Comparison of ENCODE assay signal across 14 cellular contexts in the genomic region with DNA sequence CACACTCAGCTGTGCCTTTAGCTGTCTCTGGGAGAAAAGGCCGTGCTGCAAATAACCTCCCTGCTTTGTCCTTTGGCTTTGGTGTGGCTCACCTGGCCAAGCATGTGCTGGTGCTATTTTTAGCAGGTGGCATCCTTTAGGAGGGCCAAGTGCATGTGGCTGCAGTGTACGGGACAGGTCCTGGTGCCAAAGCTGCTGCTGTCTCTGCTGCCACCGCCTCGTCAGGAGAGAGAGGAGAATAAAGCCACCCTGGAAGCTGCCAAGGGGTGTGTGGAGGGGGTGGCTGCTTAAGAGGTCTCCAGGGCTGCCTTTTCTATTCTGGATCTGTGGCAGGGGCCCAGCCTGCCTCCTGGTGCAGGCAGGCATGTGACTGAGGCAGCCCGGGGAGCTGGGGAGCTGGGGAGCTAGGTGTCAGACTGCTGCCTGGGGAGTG. TPM values are rescaled to one million over a fixed set of nuclear protein-coding genes. Genes with fewer than 3 reads are reported as not detected.
A peak's percentile ranks its signal among the peaks of the same experiment; 100 is the strongest.
DNase-seq lines count a peak whose midpoint lies in the region; ATAC-seq and TF ChIP-seq lines count a peak whose summit lies in the region.
"Had no signal": no experiment of that assay in that cellular context is flagged by ENCODE, and none has a peak within 500 bp of the region (broad histone marks: within the 10 kb centered on the region; RNA-seq: fewer than 3 reads in every experiment).

No MANE protein-coding gene starts in this region.

- H2BK12ac ChIP-seq in neuronal stem cell (ENCODE audit: low read length), result no peak overlapping the region

- TF ChIP-seq CTCF in heart left ventricle (IDR thresholded peaks at IDR 0.05) (no peak), uterus (IDR thresholded peaks at IDR 0.05) (no peak)

- no peaks in the 10 kb centered on the region for H3K9me3 ChIP-seq in heart left ventricle
- peaks cover 0 to 2% of the 10 kb centered on the region in 2 donors for H3K9me3 ChIP-seq in neuronal stem cell (replicated peaks in 1 of 2; ENCODE audit: control insufficient read depth in 2 of 2, insufficient read depth in 1 of 2, low read depth in 1 of 2, low read length in 2 of 2)
- no peaks in the 10 kb centered on the region for H3K9me3 ChIP-seq in uterus

- peaks cover 2% of the 10 kb centered on the region for H3K79me1 ChIP-seq in neuronal stem cell (ENCODE audit: low read depth, low read length)

- peak; percentile 92 to 95 (median 93) for ATAC-seq in heart left ventricle
- ATAC-seq: natural killer cell had no signal

- H2AK5ac ChIP-seq in neuronal stem cell (ENCODE audit: low read depth, low read length), result no peak overlapping the region

- H4K8ac ChIP-seq in neuronal stem cell (ENCODE audit: low read depth, low read length), result no peak overlapping the region

- WGBS in heart left ventricle, 4 donors, result 42 to 58% (median 50%) methylated on average over 5 of the region's 5 CpGs
- WGBS in neuronal stem cell (ENCODE audit: extremely low coverage in 2 of 2, insufficient read length in 2 of 2, insufficient replicate concordance in 1 of 2), 2 donors, result no CpG with 5 or more reads among the region's 5 CpGs

- no peaks in the 10 kb centered on the region for H3K27me3 ChIP-seq in heart left ventricle
- H3K27me3 ChIP-seq in neuronal stem cell (ENCODE audit: control insufficient read depth in 3 of 3, insufficient read depth in 3 of 3, low read depth in 1 of 3, low read length in 3 of 3), result peaks cover 0 to 3% (median 0%) of the 10 kb centered on the region in 3 experiments
- no peaks in the 10 kb centered on the region for H3K27me3 ChIP-seq in uterus

- no peak overlapping the region for H3K18ac ChIP-seq in neuronal stem cell (ENCODE audit: low read length)

- intact Hi-C loops in heart left ventricle (cut with DNase I) (loop anchor here in 1 of 10 donors (2.0 kb wide), 1 partner anchor 58 kb away; no protein-coding TSS in a partner anchor), uterus (cut with DNase I; ENCODE audit: low total_unique reads) (no loop called here)

- H3K4me2 ChIP-seq in neuronal stem cell (ENCODE audit: insufficient read depth, low read length, poor library complexity, severe bottlenecking), result no peak overlapping the region

- peak overlapping the region; percentile 75 to 98 (median 92) for H3K27ac ChIP-seq in heart left ventricle
- H3K27ac ChIP-seq in neuronal stem cell (replicated peaks; ENCODE audit: low read length), result no peak overlapping the region
- peak overlapping the region; percentile 70 to 84 for H3K27ac ChIP-seq in uterus
- H3K27ac ChIP-seq: 22Rv1 had no signal

- no peak overlapping the region for H3K14ac ChIP-seq in neuronal stem cell (ENCODE audit: low read length)

- no peak overlapping the region for H4K91ac ChIP-seq in neuronal stem cell (ENCODE audit: low read depth, low read length, poor library complexity)

- H2BK15ac ChIP-seq in neuronal stem cell (ENCODE audit: low read length), result no peak overlapping the region

- no peak overlapping the region for H2BK120ac ChIP-seq in neuronal stem cell (ENCODE audit: low read depth, low read length)

- DNase-seq in NCI-H2029 (lab: John Stamatoyannopoulos, UW) (peak; percentile 54), NCI-H2029 treated with DMSO at 0.1 percent for 48 hours (lab: John Stamatoyannopoulos, UW) (no peak), heart left ventricle (peak; percentile 83 to 94 (median 85)), neuronal stem cell (ENCODE audit: low spot score) (no peak), uterus (no peak), DMS153 (lab: John Stamatoyannopoulos, UW) (no peak), DMS 273 (lab: John Stamatoyannopoulos, UW; ENCODE audit: unreplicated experiment) (no peak)
- no peak for DNase-seq in activated CD4-positive, alpha-beta T cell treated with anti-CD3 and anti-CD28 coated beads for 1 hour
- DNase-seq: activated naive CD8-positive, alpha-beta T cell treated with anti-CD3 and anti-CD28 coated beads, Interleukin-2, amount 10 ng/mL, durations not matched to agents 7 days and 5 days; KG1; natural killer cell; NCI-H187 treated with DMSO at 0.1 percent for 48 hours; stimulated activated naive CD4-positive, alpha-beta T cell had no signal

- H3K4me1 ChIP-seq in heart left ventricle (peaks cover 0 to 97% (median 65%) of the 10 kb centered on the region in 12 donors), neuronal stem cell (ENCODE audit: control insufficient read depth in 2 of 2, insufficient read depth in 1 of 2, low read depth in 1 of 2, low read length in 2 of 2) (peaks cover 24 to 28% of the 10 kb centered on the region in 2 donors), uterus (peaks cover 0 to 11% of the 10 kb centered on the region in 2 donors)

- H2BK5ac ChIP-seq in neuronal stem cell (ENCODE audit: low read length), result no peak overlapping the region

- no peak overlapping the region for H3K4ac ChIP-seq in neuronal stem cell (ENCODE audit: low read length)

- H3K4me3 ChIP-seq in heart left ventricle, result peak overlapping the region in 1 of 12 donors; percentile 17
- H3K4me3 ChIP-seq in neuronal stem cell (ENCODE audit: low read length in 2 of 2), result no peak overlapping the region
- no peak overlapping the region for H3K4me3 ChIP-seq in uterus

- H3K9ac ChIP-seq in neuronal stem cell (ENCODE audit: low read depth, low read length, poor library complexity), result peak overlapping the region; percentile 51

- no peak overlapping the region for H3K23ac ChIP-seq in neuronal stem cell (ENCODE audit: low read depth, low read length, poor library complexity)

- no peak overlapping the region for H2AFZ ChIP-seq in neuronal stem cell (ENCODE audit: low read length)

- no peak for TF ChIP-seq POLR2A in heart left ventricle (IDR thresholded peaks at IDR 0.05)
- TF ChIP-seq POLR2A in uterus (IDR thresholded peaks at IDR 0.05), result no peak

- H3K36me3 ChIP-seq in heart left ventricle, result no peaks in the 10 kb centered on the region
- H3K36me3 ChIP-seq in neuronal stem cell (replicated peaks in 1 of 2; ENCODE audit: control insufficient read depth in 2 of 2, insufficient read depth in 2 of 2, low read length in 2 of 2), result peaks cover 0 to 15% of the 10 kb centered on the region in 2 donors
- H3K36me3 ChIP-seq in uterus, result no peaks in the 10 kb centered on the region

RNA-seq across cellular contexts. Expression of a gene that starts 6.2 kb away (rescaled TPM):
- 100 to 1,000 TPM in 8 of 9 donors, 10 to 100 TPM in 1; 77.4 to 240 (median 133) TPM for total RNA-seq in heart left ventricle
- polyA plus RNA-seq in heart left ventricle, result 10 to 100 TPM; 55.8 to 63.4 TPM
- polyA plus RNA-seq in neuronal stem cell (2013, experiment 1 of 2), result 12.3 TPM
- 13.3 TPM for polyA plus RNA-seq in neuronal stem cell (2013, experiment 2 of 2)
- 100 to 1,000 TPM in 1 of 4 donors, 10 to 100 TPM in 2, 1 to 10 TPM in 1; 7.1 to 264 (median 37.4) TPM for total RNA-seq in uterus

Comparison
In these comparisons a context has a peak if more than half of its experiments do, and no peak if none do; other contexts are left out.
1. DNase-seq: peak in NCI-H2029 (single experiment) and heart left ventricle (5 of 5); none in NCI-H2029 treated with DMSO at 0.1 percent for 48 hours (single experiment), neuronal stem cell (single experiment), uterus (0 of 2), activated CD4-positive, alpha-beta T cell treated with anti-CD3 and anti-CD28 coated beads for 1 hour (single experiment), DMS153 (single experiment) and DMS 273 (single experiment).